Comparison of ENCODE assay signal across 1 cellular context in genomic region chr6:36027501-36028087, GRCh38.
TF ChIP-seq lines count a peak whose summit lies in the region.

Gene MAPK14, plus strand, starts transcription at chr6:36027808. Its CDS starts 350 bp downstream, at chr6:36028158.

TF ChIP-seq in GM12878, 131 proteins besides CTCF, POLR2A, EP300 and RAD21 (continued from another document and continues in another):
- no peak for TF ChIP-seq ZNF687 (IDR thresholded peaks at IDR 0.05)
- TF ChIP-seq RAD51 (IDR thresholded peaks at IDR 0.05), result no peak
- peak; percentile 66 for TF ChIP-seq DPF2 (IDR thresholded peaks at IDR 0.05)
- TF ChIP-seq TCF12 (IDR thresholded peaks at IDR 0.05; ENCODE audit: low read depth, low read length), result 0 out of 2 replicates have a peak, but pooled peaks have one; percentile 12
- no peak for TF ChIP-seq FOS (IDR thresholded peaks at IDR 0.05; ENCODE audit: borderline replicate concordance, extremely low read depth, insufficient read length)
- TF ChIP-seq HDAC2 (IDR thresholded peaks at IDR 0.05), result no peak
- peak; percentile 44; the same call in 1 of the 2 replicates for TF ChIP-seq ZNF217 (IDR thresholded peaks at IDR 0.05)
- TF ChIP-seq CUX1 (IDR thresholded peaks at IDR 0.05; ENCODE audit: insufficient replicate concordance, low read depth, low read length), result no peak
- TF ChIP-seq SPI1 (IDR thresholded peaks at IDR 0.05; ENCODE audit: borderline replicate concordance, insufficient read depth, low read depth, low read length), result no peak
- peak; percentile 82 for TF ChIP-seq RELA (IDR thresholded peaks at IDR 0.05; ENCODE audit: borderline replicate concordance, partially characterized antibody)
- peak; percentile 79 for TF ChIP-seq KLF5 (IDR thresholded peaks at IDR 0.05; ENCODE audit: partially characterized antibody)
- TF ChIP-seq MYC (IDR thresholded peaks at IDR 0.05; ENCODE audit: insufficient read depth, insufficient read length, insufficient replicate concordance, low read length, severe bottlenecking), result no peak
- no peak for TF ChIP-seq ELK1 (IDR thresholded peaks at IDR 0.05; ENCODE audit: low read depth, low read length)
- no peak for TF ChIP-seq E2F8 (IDR thresholded peaks at IDR 0.05; ENCODE audit: low read depth, partially characterized antibody)
- peak; percentile 93; the same call in 1 of the 2 replicates for TF ChIP-seq ASH2L (IDR thresholded peaks at IDR 0.05; ENCODE audit: borderline replicate concordance, low read depth)
- TF ChIP-seq, protein P1, sequence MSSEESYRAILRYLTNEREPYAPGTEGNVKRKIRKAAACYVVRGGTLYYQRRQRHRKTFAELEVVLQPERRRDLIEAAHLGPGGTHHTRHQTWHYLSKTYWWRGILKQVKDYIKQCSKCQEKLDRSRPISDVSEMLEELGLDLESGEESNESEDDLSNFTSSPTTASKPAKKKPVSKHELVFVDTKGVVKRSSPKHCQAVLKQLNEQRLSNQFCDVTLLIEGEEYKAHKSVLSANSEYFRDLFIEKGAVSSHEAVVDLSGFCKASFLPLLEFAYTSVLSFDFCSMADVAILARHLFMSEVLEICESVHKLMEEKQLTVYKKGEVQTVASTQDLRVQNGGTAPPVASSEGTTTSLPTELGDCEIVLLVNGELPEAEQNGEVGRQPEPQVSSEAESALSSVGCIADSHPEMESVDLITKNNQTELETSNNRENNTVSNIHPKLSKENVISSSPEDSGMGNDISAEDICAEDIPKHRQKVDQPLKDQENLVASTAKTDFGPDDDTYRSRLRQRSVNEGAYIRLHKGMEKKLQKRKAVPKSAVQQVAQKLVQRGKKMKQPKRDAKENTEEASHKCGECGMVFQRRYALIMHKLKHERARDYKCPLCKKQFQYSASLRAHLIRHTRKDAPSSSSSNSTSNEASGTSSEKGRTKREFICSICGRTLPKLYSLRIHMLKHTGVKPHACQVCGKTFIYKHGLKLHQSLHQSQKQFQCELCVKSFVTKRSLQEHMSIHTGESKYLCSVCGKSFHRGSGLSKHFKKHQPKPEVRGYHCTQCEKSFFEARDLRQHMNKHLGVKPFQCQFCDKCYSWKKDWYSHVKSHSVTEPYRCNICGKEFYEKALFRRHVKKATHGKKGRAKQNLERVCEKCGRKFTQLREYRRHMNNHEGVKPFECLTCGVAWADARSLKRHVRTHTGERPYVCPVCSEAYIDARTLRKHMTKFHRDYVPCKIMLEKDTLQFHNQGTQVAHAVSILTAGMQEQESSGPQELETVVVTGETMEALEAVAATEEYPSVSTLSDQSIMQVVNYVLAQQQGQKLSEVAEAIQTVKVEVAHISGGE (CRISPR knock-in tag; IDR thresholded peaks at IDR 0.05), result no peak
- TF ChIP-seq IRF5 (IDR thresholded peaks at IDR 0.05; ENCODE audit: borderline replicate concordance), result peak; percentile 95
- TF ChIP-seq CBX3 (IDR thresholded peaks at IDR 0.05; ENCODE audit: borderline replicate concordance, low read depth), result no peak
- peak; percentile 21 for TF ChIP-seq SP1 (IDR thresholded peaks at IDR 0.05; ENCODE audit: low read depth, low read length)
- no peak; the same call in 1 of the 2 replicates for TF ChIP-seq YY1 (IDR thresholded peaks at IDR 0.05; ENCODE audit: low read depth, low read length)
- no peak for TF ChIP-seq SUPT20H (IDR thresholded peaks at IDR 0.05; ENCODE audit: borderline replicate concordance, control insufficient read depth, low read depth, low read length)
- no peak for TF ChIP-seq NR2C2 (IDR thresholded peaks at IDR 0.05; ENCODE audit: borderline replicate concordance, control insufficient read depth, insufficient read length, low read depth)
- TF ChIP-seq GATAD2B (conservative IDR thresholded peaks at IDR 0.05; ENCODE audit: low read depth), result peak; percentile 91
- TF ChIP-seq CREB1 (IDR thresholded peaks at IDR 0.05; ENCODE audit: low read depth), result no peak
- no peak for TF ChIP-seq ZNF622 (IDR thresholded peaks at IDR 0.05)
- no peak for TF ChIP-seq SREBF2 (IDR thresholded peaks at IDR 0.05; ENCODE audit: low read length)
- no peak for TF ChIP-seq STAT3 (IDR thresholded peaks at IDR 0.05; ENCODE audit: low read depth, low read length)
- no peak for TF ChIP-seq ETV6 (conservative IDR thresholded peaks at IDR 0.05 in 1 of 2, IDR thresholded peaks at IDR 0.05 in 1 of 2; ENCODE audit: borderline replicate concordance in 1 of 2, low read depth in 1 of 2)
- TF ChIP-seq, protein P2, sequence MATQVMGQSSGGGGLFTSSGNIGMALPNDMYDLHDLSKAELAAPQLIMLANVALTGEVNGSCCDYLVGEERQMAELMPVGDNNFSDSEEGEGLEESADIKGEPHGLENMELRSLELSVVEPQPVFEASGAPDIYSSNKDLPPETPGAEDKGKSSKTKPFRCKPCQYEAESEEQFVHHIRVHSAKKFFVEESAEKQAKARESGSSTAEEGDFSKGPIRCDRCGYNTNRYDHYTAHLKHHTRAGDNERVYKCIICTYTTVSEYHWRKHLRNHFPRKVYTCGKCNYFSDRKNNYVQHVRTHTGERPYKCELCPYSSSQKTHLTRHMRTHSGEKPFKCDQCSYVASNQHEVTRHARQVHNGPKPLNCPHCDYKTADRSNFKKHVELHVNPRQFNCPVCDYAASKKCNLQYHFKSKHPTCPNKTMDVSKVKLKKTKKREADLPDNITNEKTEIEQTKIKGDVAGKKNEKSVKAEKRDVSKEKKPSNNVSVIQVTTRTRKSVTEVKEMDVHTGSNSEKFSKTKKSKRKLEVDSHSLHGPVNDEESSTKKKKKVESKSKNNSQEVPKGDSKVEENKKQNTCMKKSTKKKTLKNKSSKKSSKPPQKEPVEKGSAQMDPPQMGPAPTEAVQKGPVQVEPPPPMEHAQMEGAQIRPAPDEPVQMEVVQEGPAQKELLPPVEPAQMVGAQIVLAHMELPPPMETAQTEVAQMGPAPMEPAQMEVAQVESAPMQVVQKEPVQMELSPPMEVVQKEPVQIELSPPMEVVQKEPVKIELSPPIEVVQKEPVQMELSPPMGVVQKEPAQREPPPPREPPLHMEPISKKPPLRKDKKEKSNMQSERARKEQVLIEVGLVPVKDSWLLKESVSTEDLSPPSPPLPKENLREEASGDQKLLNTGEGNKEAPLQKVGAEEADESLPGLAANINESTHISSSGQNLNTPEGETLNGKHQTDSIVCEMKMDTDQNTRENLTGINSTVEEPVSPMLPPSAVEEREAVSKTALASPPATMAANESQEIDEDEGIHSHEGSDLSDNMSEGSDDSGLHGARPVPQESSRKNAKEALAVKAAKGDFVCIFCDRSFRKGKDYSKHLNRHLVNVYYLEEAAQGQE (IDR thresholded peaks at IDR 0.05; ENCODE audit: low read depth, low read length), result no peak
